In genomic region chr5:83145241-83145640, GRCh38 we compare ENCODE assay signal across 27 cellular contexts.
DNase-seq lines count a peak whose midpoint lies in the region; ATAC-seq, FAIRE-seq and TF ChIP-seq lines count a peak whose summit lies in the region.
"Had no signal": no experiment of that assay in that cellular context is flagged by ENCODE, and none has a peak within 500 bp of the region (broad histone marks: within the 10 kb centered on the region; RNA-seq: fewer than 3 reads in every experiment).

No MANE protein-coding gene starts in this region.

- no peak overlapping the region for H3K9ac ChIP-seq in IMR-90 (ENCODE audit: low read depth, low read length)
- H3K9ac ChIP-seq: BLaER1 had no signal

- H3K27ac Mint-ChIP-seq in brain, result peak overlapping the region in 3 of 5 experiments; percentile 39 to 91 (median 54)
- H3K27ac Mint-ChIP-seq: activated CD4-positive, alpha-beta T cell treated with anti-CD3 and anti-CD28 coated beads, Interleukin-2, amount 10 ng/mL, durations not matched to agents 7 days and 5 days; activated naive CD8-positive, alpha-beta T cell treated with anti-CD3 and anti-CD28 coated beads, Interleukin-2, amount 50 U/mL, for 24 hours; progenitor cell of endocrine pancreas; stimulated activated naive CD8-positive, alpha-beta T cell treated with anti-CD3 and anti-CD28 coated beads, Interleukin-15, Interleukin-2, amounts not matched to agents 100 ng/mL and 50 ng/mL, for 24 hours had no signal

- H3K4ac ChIP-seq in IMR-90 (ENCODE audit: low read depth, low read length), result no peak overlapping the region

- no peak overlapping the region for H2AK9ac ChIP-seq in IMR-90 (replicated peaks; ENCODE audit: low read depth, low read length, poor library complexity)

- peaks cover 0 to 3% (median 3%) of the 10 kb centered on the region in 5 experiments for H3K9me3 Mint-ChIP-seq in brain
- H3K9me3 Mint-ChIP-seq: activated CD4-positive, alpha-beta T cell treated with anti-CD3 and anti-CD28 coated beads, Interleukin-2, amount 10 ng/mL, durations not matched to agents 7 days and 5 days; activated naive CD8-positive, alpha-beta T cell treated with anti-CD3 and anti-CD28 coated beads, Interleukin-2, amount 50 U/mL, for 24 hours; stimulated activated naive CD8-positive, alpha-beta T cell treated with anti-CD3 and anti-CD28 coated beads, Interleukin-15, Interleukin-2, amounts not matched to agents 100 ng/mL and 50 ng/mL, for 24 hours had no signal

- peaks cover 13% of the 10 kb centered on the region for H3K4me1 Mint-ChIP-seq in brain
- H3K4me1 Mint-ChIP-seq: activated CD4-positive, alpha-beta T cell treated with anti-CD3 and anti-CD28 coated beads, Interleukin-2, amount 10 ng/mL, durations not matched to agents 7 days and 5 days; activated naive CD8-positive, alpha-beta T cell treated with anti-CD3 and anti-CD28 coated beads, Interleukin-2, amount 50 U/mL, for 24 hours; neural crest cell had no signal

- H3K79me1 ChIP-seq in IMR-90 (ENCODE audit: low read depth in 1 of 2, low read length in 2 of 2), result no peaks in the 10 kb centered on the region

- H2BK15ac ChIP-seq in IMR-90 (ENCODE audit: low read depth, low read length), result no peak overlapping the region

- no peak for TF ChIP-seq RAD21 in IMR-90 (IDR thresholded peaks at IDR 0.05; ENCODE audit: low read length)

- H4K8ac ChIP-seq in IMR-90 (ENCODE audit: low read depth in 2 of 2, low read length in 2 of 2), result no peak overlapping the region

- no peaks in the 10 kb centered on the region for H3K9me1 ChIP-seq in IMR-90 (ENCODE audit: insufficient read depth, low read length)

- ATAC-seq in IMR-90 (ENCODE audit: low read depth) (no peak), pancreas (peak in 1 of 4 donors; percentile 17), GM18870 (IDR thresholded peaks at IDR 0.05; ENCODE audit: unreplicated experiment) (no peak)
- ATAC-seq: activated naive CD8-positive, alpha-beta T cell treated with anti-CD3 and anti-CD28 coated beads, Interleukin-2, amount 50 U/mL, for 24 hours; Panc1 had no signal

- H3K4me3 ChIP-seq in IMR-90 (ENCODE audit: insufficient read depth, low read depth, low read length) (no peak overlapping the region), hepatocyte (no peak overlapping the region), pancreas (no peak overlapping the region)
- H3K4me3 ChIP-seq: BLaER1, esophagus squamous epithelium, lung, sigmoid colon, tibial artery had no signal

- intact Hi-C loops in IMR-90 (cut with micrococcal nuclease), result no loop called here
- intact Hi-C loops in pancreas (cut with DNase I), result no loop called here

- TF ChIP-seq CTCF in IMR-90 (conservative IDR thresholded peaks at IDR 0.05; ENCODE audit: low read depth, low read length) (no peak), brain (conservative IDR thresholded peaks at IDR 0.05) (no peak), hepatocyte (IDR thresholded peaks at IDR 0.05; ENCODE audit: poor library complexity) (no peak), pancreas (IDR thresholded peaks at IDR 0.05) (no peak)

- no peak for FAIRE-seq in pancreas (lab: Jason Lieb, UNC)

- no peak overlapping the region for H2BK20ac ChIP-seq in IMR-90 (ENCODE audit: low read depth, low read length)

- no peak overlapping the region for H2BK120ac ChIP-seq in IMR-90 (ENCODE audit: low read depth, low read length)

- H3K36me3 Mint-ChIP-seq in brain, result peaks cover 5% of the 10 kb centered on the region

- H4K5ac ChIP-seq in IMR-90 (ENCODE audit: low read depth, low read length), result no peak overlapping the region

- TF ChIP-seq POLR2A in IMR-90 (IDR thresholded peaks at IDR 0.05; ENCODE audit: low read depth, low read length), result no peak

- CTCF ChIA-PET in IMR-90 (lab: Yijun Ruan, JAX), result interaction anchor here (0.9 kb wide), 1 partner anchor 9 kb away, joined by 4 read pairs; no protein-coding TSS in a partner anchor

- POLR2A ChIA-PET in IMR-90 (lab: Charles Lee; ENCODE audit: unreplicated experiment), result no interaction called here

- no peak overlapping the region for H3K23ac ChIP-seq in IMR-90 (ENCODE audit: low read depth, low read length)

- H3K27me3 ChIP-seq in IMR-90 (ENCODE audit: control insufficient read depth, insufficient read depth, low read length) (no peaks in the 10 kb centered on the region), hepatocyte (no peaks in the 10 kb centered on the region), pancreas (no peaks in the 10 kb centered on the region)
- H3K27me3 ChIP-seq: BLaER1, esophagus squamous epithelium, sigmoid colon, tibial artery had no signal

- H3K27ac ChIP-seq in IMR-90 (ENCODE audit: insufficient read depth, low read length) (no peak overlapping the region), hepatocyte (peak overlapping the region; percentile 51), pancreas (peak overlapping the region in 3 of 4 donors; percentile 3 to 75 (median 35))
- H3K27ac ChIP-seq: BLaER1, esophagus squamous epithelium, tibial artery had no signal

- H3K36me3 ChIP-seq in IMR-90 (ENCODE audit: control insufficient read depth, insufficient read depth, low read length), result no peaks in the 10 kb centered on the region
- no peaks in the 10 kb centered on the region for H3K36me3 ChIP-seq in hepatocyte (replicated peaks; ENCODE audit: insufficient read depth, low read depth)
- no peaks in the 10 kb centered on the region for H3K36me3 ChIP-seq in pancreas
- H3K36me3 ChIP-seq: BLaER1, esophagus squamous epithelium, sigmoid colon, tibial artery had no signal

- no peak overlapping the region for H2AK5ac ChIP-seq in IMR-90 (ENCODE audit: low read depth, low read length)

- no peak overlapping the region for H4K91ac ChIP-seq in IMR-90 (ENCODE audit: insufficient read depth, low read depth, low read length)

- no peak overlapping the region for H2AFZ ChIP-seq in IMR-90 (replicated peaks; ENCODE audit: low read length, poor library complexity)
- no peak overlapping the region for H2AFZ ChIP-seq in hepatocyte

- BruUV-seq in IMR-90 (replicated peaks; lab: Mats Ljungman, UMichigan), result no TSS peak

- dilution Hi-C loops in IMR-90 (cut with HindIII; ENCODE audit: low sequenced_read_pairs, unreplicated experiment), result no loop called here

- in situ Hi-C loops in IMR-90 (cut with MboI; ENCODE audit: low sequenced_read_pairs), result no loop called here

- no peak overlapping the region for H3K14ac ChIP-seq in IMR-90 (replicated peaks; ENCODE audit: low read depth, low read length)

- H3K18ac ChIP-seq in IMR-90 (ENCODE audit: low read depth, low read length), result no peak overlapping the region

- H3K9me2 ChIP-seq in hepatocyte (replicated peaks; ENCODE audit: insufficient read depth), result no peaks in the 10 kb centered on the region

- H3K4me2 ChIP-seq in IMR-90 (ENCODE audit: low read depth, low read length) (no peak overlapping the region), hepatocyte (peak overlapping the region; percentile 26)
- H3K4me2 ChIP-seq: BLaER1 had no signal

- no peaks in the 10 kb centered on the region for H3K9me3 ChIP-seq in IMR-90 (ENCODE audit: control insufficient read depth, insufficient read depth, low read length)
- no peaks in the 10 kb centered on the region for H3K9me3 ChIP-seq in hepatocyte (ENCODE audit: low read depth)
- H3K9me3 ChIP-seq in pancreas, result no peaks in the 10 kb centered on the region
- H3K9me3 ChIP-seq: BLaER1, esophagus squamous epithelium, sigmoid colon, tibial artery had no signal

- no peak overlapping the region for H2BK5ac ChIP-seq in IMR-90 (ENCODE audit: low read depth, low read length, poor library complexity, severe bottlenecking)

- no peaks in the 10 kb centered on the region for H3K79me2 ChIP-seq in hepatocyte

- DNase-seq in IMR-90 (peak; percentile 40), hepatocyte (ENCODE audit: low spot score) (peak; percentile 4), pancreas (no peak), hepatic stellate cell (ENCODE audit: low spot score) (no peak), NCI-H2227 treated with DMSO at 0.1 percent for 48 hours (lab: John Stamatoyannopoulos, UW) (no peak)
- no peak for DNase-seq in stimulated activated CD4-positive, alpha-beta T cell treated with anti-CD3 and anti-CD28 coated beads, Interleukin-4, amount 100 ng/mL, for 24 hours
- DNase-seq: activated CD4-positive, alpha-beta T cell treated with anti-CD3 and anti-CD28 coated beads, Interleukin-2, amount 10 ng/mL, durations not matched to agents 7 days and 5 days; activated naive CD8-positive, alpha-beta T cell treated with anti-CD3 and anti-CD28 coated beads, Interleukin-2, amount 50 U/mL, for 24 hours; activated T-cell treated with anti-CD3 and anti-CD28 coated beads, Interleukin-2, amount 50 U/mL, for 48 hours; dermis blood vessel endothelial cell; esophagus squamous epithelium; NCI-H1105; NCI-H187 treated with DMSO at 0.1 percent for 48 hours; NCI-H2171 treated with DMSO at 0.1 percent for 48 hours; NCI-H526; SHP77 treated with DMSO at 0.1 percent for 48 hours; sigmoid colon; T1000; tibial artery had no signal

- H3K4me1 ChIP-seq in IMR-90 (ENCODE audit: control insufficient read depth, insufficient read depth, low read length) (no peaks in the 10 kb centered on the region; the same call in 1 of the 2 replicates), hepatocyte (ENCODE audit: insufficient read depth) (peaks cover 5% of the 10 kb centered on the region), pancreas (peaks cover 0 to 11% (median 0%) of the 10 kb centered on the region in 3 donors)
- H3K4me1 ChIP-seq: BLaER1, esophagus squamous epithelium had no signal

- H3K27me3 Mint-ChIP-seq in brain, result no peaks in the 10 kb centered on the region
- H3K27me3 Mint-ChIP-seq: activated CD4-positive, alpha-beta T cell treated with anti-CD3 and anti-CD28 coated beads, Interleukin-2, amount 10 ng/mL, durations not matched to agents 7 days and 5 days; activated naive CD8-positive, alpha-beta T cell treated with anti-CD3 and anti-CD28 coated beads, Interleukin-2, amount 50 U/mL, for 24 hours; progenitor cell of endocrine pancreas; stimulated activated naive CD8-positive, alpha-beta T cell treated with anti-CD3 and anti-CD28 coated beads, Interleukin-15, Interleukin-2, amounts not matched to agents 100 ng/mL and 50 ng/mL, for 24 hours had no signal

- H4K20me1 ChIP-seq in IMR-90 (ENCODE audit: insufficient read depth, low read length) (no peaks in the 10 kb centered on the region), hepatocyte (ENCODE audit: insufficient read depth, poor library complexity, severe bottlenecking) (no peaks in the 10 kb centered on the region)
- H4K20me1 ChIP-seq: BLaER1 had no signal

- no peak overlapping the region for H3K56ac ChIP-seq in IMR-90 (ENCODE audit: extremely low read depth, insufficient read depth, low read length)

- no peak overlapping the region for H3K4me3 Mint-ChIP-seq in brain
- H3K4me3 Mint-ChIP-seq: activated CD4-positive, alpha-beta T cell treated with anti-CD3 and anti-CD28 coated beads, Interleukin-2, amount 10 ng/mL, durations not matched to agents 7 days and 5 days; activated naive CD8-positive, alpha-beta T cell treated with anti-CD3 and anti-CD28 coated beads, Interleukin-2, amount 50 U/mL, for 24 hours; neural crest cell; stimulated activated naive CD8-positive, alpha-beta T cell treated with anti-CD3 and anti-CD28 coated beads, Interleukin-15, Interleukin-2, amounts not matched to agents 100 ng/mL and 50 ng/mL, for 24 hours had no signal

Comparison
In these comparisons a context has a peak if more than half of its experiments do, and no peak if none do; other contexts are left out.
1. DNase-seq: peak in IMR-90 (single experiment) and hepatocyte (single experiment); none in pancreas (0 of 6), stimulated activated CD4-positive, alpha-beta T cell treated with anti-CD3 and anti-CD28 coated beads, Interleukin-4, amount 100 ng/mL, for 24 hours (single experiment), hepatic stellate cell (single experiment) and NCI-H2227 treated with DMSO at 0.1 percent for 48 hours (single experiment).